ENCODE assay signal across 1 cellular context in genomic region chr7:139043823-139044812, GRCh38.
A peak's percentile ranks its signal among the peaks of the same experiment; 100 is the strongest.
TF ChIP-seq lines count a peak whose summit lies in the region.

No MANE protein-coding gene starts in this region.

TF ChIP-seq in HepG2, 621 proteins besides CTCF, POLR2A, EP300 and RAD21 (continued from another document):
- TF ChIP-seq SNAPC4 (CRISPR knock-in tag; IDR thresholded peaks at IDR 0.05) (no peak), RBM22 (optimal IDR thresholded peaks at IDR 0.05; ENCODE audit: low read length) (peak; percentile 19), REST (IDR thresholded peaks at IDR 0.05; ENCODE audit: borderline replicate concordance in 1 of 2, low read depth in 1 of 2, low read length in 2 of 2) (peak in 1 of 2 experiments; percentile 53; a peak in 1 of 4 replicates), HNF1B (CRISPR knock-in tag; IDR thresholded peaks at IDR 0.05) (no peak), NFE2L2 (IDR thresholded peaks at IDR 0.05; ENCODE audit: low read length) (peak; percentile 77), FOXP1 (IDR thresholded peaks at IDR 0.05) (no peak), FOXP1 (CRISPR knock-in tag; IDR thresholded peaks at IDR 0.05) (peak; percentile 16; the same call in 1 of the 2 replicates), FOXM1 (CRISPR knock-in tag; IDR thresholded peaks at IDR 0.05) (no peak), SIX4 (CRISPR knock-in tag; IDR thresholded peaks at IDR 0.05) (no peak), ZNF276 (CRISPR knock-in tag; IDR thresholded peaks at IDR 0.05; ENCODE audit: low read depth) (no peak), FOSL2 (CRISPR knock-in tag; IDR thresholded peaks at IDR 0.05) (peak; percentile 56), ZNF687 (CRISPR knock-in tag; IDR thresholded peaks at IDR 0.05) (no peak), PPARG (CRISPR knock-in tag; conservative IDR thresholded peaks at IDR 0.05) (no peak), ZNF784 (CRISPR knock-in tag; IDR thresholded peaks at IDR 0.05; ENCODE audit: borderline replicate concordance) (no peak)
